In genomic region chr7:576524-577277, GRCh38 we compare ENCODE assay signal across 15 cellular contexts. TPM values are rescaled to one million over a fixed set of nuclear protein-coding genes. Genes with fewer than 3 reads are reported as not detected.
DNase-seq lines count a peak whose midpoint lies in the region; ATAC-seq and TF ChIP-seq lines count a peak whose summit lies in the region.
"Had no signal": no experiment of that assay in that cellular context is flagged by ENCODE, and none has a peak within 500 bp of the region (broad histone marks: within the 10 kb centered on the region; RNA-seq: fewer than 3 reads in every experiment).

No MANE protein-coding gene starts in this region.

- no peaks in the 10 kb centered on the region for H3K27me3 Mint-ChIP-seq in endodermal cell (ENCODE audit: insufficient read depth)
- H3K27me3 Mint-ChIP-seq in nephron progenitor cell (ENCODE audit: low read depth, poor library complexity): peaks cover 2% of the 10 kb centered on the region
- H3K27me3 Mint-ChIP-seq: CD4-positive, alpha-beta memory T cell had no signal

- H3K9ac ChIP-seq in endodermal cell (ENCODE audit: extremely low read depth, low read length, poor library complexity, severe bottlenecking): no peak overlapping the region
- H3K9ac ChIP-seq: BLaER1 had no signal

- in situ Hi-C loops in GM13977 (cut with MboI; ENCODE audit: low pct_unique_long_range_greater_than_20kb, low sequenced_read_pairs, unreplicated experiment): no loop called here

- no peak overlapping the region for H3K27ac ChIP-seq in endodermal cell (ENCODE audit: low read depth, low read length)
- H3K27ac ChIP-seq: BLaER1 had no signal

- H3K9me3 Mint-ChIP-seq in endodermal cell (no peaks in the 10 kb centered on the region), nephron progenitor cell (peaks cover 9% of the 10 kb centered on the region)

- DNase-seq in Right ventricle myocardium inferior (ENCODE audit: missing footprints) (peak; percentile 51), left cardiac atrium (no peak), endodermal cell (no peak), nephron progenitor cell (no peak), GM13977 (ENCODE audit: low spot score) (no peak), NCI-H2081 (lab: John Stamatoyannopoulos, UW) (no peak), NCI-H1930 (lab: John Stamatoyannopoulos, UW) (no peak)
- DNase-seq: 8988T; CD4-positive, alpha-beta memory T cell; DMS153; DMS79; GDM1; HCEC 1CT had no signal

- no peaks in the 10 kb centered on the region for H3K4me1 ChIP-seq in endodermal cell (ENCODE audit: control insufficient read depth, insufficient read depth, low read length)

- no peaks in the 10 kb centered on the region for H3K9me3 ChIP-seq in endodermal cell (ENCODE audit: control insufficient read depth, low read length)
- H3K9me3 ChIP-seq: BLaER1 had no signal

- 90 to 94% methylated on average over 22 to 37 of the region's 37 CpGs for WGBS in endodermal cell (ENCODE audit: insufficient coverage in 1 of 2, insufficient read length in 1 of 2), 2 experiments

- no peaks in the 10 kb centered on the region for H3K36me3 ChIP-seq in endodermal cell (ENCODE audit: control insufficient read depth, insufficient read depth, low read length)
- H3K36me3 ChIP-seq: BLaER1 had no signal

- H3K4me1 Mint-ChIP-seq in endodermal cell (no peaks in the 10 kb centered on the region), nephron progenitor cell (peaks cover 65% of the 10 kb centered on the region)
- H3K4me1 Mint-ChIP-seq: CD14-positive monocyte had no signal

- ATAC-seq in Right ventricle myocardium inferior (no peak), left cardiac atrium (no peak)

- intact Hi-C loops in Right ventricle myocardium inferior (cut with DNase I): no loop called here
- intact Hi-C loops in left cardiac atrium (cut with DNase I): no loop called here

- H3K4me3 ChIP-seq in endodermal cell (ENCODE audit: low read length): no peak overlapping the region
- H3K4me3 ChIP-seq: BLaER1 had no signal

- TF ChIP-seq CTCF in endodermal cell (conservative IDR thresholded peaks at IDR 0.05) (no peak), nephron progenitor cell (IDR thresholded peaks at IDR 0.05) (no peak), GM13977 (IDR thresholded peaks at IDR 0.05; ENCODE audit: extremely low read depth, insufficient read depth, missing control alignments) (no peak)

- no peaks in the 10 kb centered on the region for H3K27me3 ChIP-seq in endodermal cell (ENCODE audit: control insufficient read depth, insufficient read depth, low read length, poor library complexity, severe bottlenecking)
- H3K27me3 ChIP-seq: BLaER1 had no signal

- peak overlapping the region; percentile 5 for H3K27ac Mint-ChIP-seq in endodermal cell
- H3K27ac Mint-ChIP-seq in nephron progenitor cell: peak overlapping the region; percentile 84

- H3K36me3 Mint-ChIP-seq in endodermal cell (ENCODE audit: low read depth) (peaks cover 41% of the 10 kb centered on the region), nephron progenitor cell (ENCODE audit: low read depth) (peaks cover 31% of the 10 kb centered on the region)
- H3K36me3 Mint-ChIP-seq: CD14-positive monocyte had no signal

- H3K4me3 Mint-ChIP-seq in endodermal cell (no peak overlapping the region), nephron progenitor cell (no peak overlapping the region)
- H3K4me3 Mint-ChIP-seq: CD14-positive monocyte; CD4-positive, alpha-beta memory T cell had no signal

RNA-seq across cellular contexts. Expression of gene PDGFA, which starts 57.1 kb away (rescaled TPM):
- total RNA-seq in Right ventricle myocardium inferior (37.2 TPM), left cardiac atrium (10 to 100 TPM; 27.5 to 33.9 TPM), endodermal cell (10 to 100 TPM; 11.9 to 24.1 TPM)
- 7.7 TPM for polyA plus RNA-seq in endodermal cell (2013, experiment 1 of 2)
- polyA plus RNA-seq in endodermal cell (2013, experiment 2 of 2): 5.3 TPM
- polyA plus RNA-seq: CD4-positive, alpha-beta memory T cell had no signal
